Comparison of ENCODE assay signal across 1 cellular context in the genomic region with DNA sequence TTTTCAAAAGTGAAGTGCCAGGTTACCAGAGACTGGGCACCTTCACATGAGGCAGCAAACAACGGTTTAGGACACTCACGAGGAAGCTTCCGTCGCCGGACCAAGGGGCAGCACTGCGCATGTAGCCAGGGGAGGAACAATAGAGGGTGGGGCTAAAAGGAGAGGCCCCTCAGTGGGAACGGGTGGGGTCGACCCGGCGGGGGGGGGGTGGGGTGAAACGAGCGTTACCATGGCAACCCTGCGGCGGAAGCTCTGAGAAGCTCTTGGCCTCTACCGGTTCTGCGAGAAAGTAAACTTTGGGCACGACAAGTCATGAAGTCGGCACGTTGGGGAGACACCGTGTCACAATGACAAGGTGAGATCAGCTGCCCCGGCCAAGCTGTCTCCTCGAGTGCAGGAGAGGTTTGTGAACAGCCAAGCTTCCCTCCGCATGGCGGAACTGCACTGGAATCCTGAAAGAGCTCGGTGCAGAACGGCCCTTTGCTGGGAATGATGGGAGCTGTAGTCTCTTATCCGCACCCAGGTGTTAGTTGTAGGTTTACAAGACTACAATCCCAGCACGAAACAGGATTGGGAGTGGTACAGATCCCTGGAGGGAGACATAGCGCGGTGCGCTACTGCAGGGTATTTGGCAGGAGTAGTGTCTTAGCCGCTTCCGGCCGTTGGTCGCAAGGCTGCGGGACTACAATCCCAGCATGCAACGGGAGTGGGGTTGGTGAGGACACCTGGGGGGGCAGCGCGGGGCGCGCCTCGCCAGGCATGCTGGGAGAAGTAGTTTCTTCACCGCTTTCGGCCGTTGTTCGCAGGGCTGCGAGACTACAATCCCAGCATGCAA.
TF ChIP-seq lines count a peak whose summit lies in the region.

No MANE protein-coding gene starts in this region.

TF ChIP-seq in A549, 52 proteins besides CTCF, POLR2A, EP300 and RAD21 (continued from another document):
- TF ChIP-seq RCOR1 (IDR thresholded peaks at IDR 0.05; ENCODE audit: low read depth, low read length) (no peak), CBX8 (IDR thresholded peaks at IDR 0.05) (no peak), KDM1A (IDR thresholded peaks at IDR 0.05; ENCODE audit: low read depth) (no peak), CHD2 (IDR thresholded peaks at IDR 0.05; ENCODE audit: low read length, partially characterized antibody) (no peak), TP53 (CRISPR knock-in tag; IDR thresholded peaks at IDR 0.05) (no peak)
- TF ChIP-seq, protein P1, sequence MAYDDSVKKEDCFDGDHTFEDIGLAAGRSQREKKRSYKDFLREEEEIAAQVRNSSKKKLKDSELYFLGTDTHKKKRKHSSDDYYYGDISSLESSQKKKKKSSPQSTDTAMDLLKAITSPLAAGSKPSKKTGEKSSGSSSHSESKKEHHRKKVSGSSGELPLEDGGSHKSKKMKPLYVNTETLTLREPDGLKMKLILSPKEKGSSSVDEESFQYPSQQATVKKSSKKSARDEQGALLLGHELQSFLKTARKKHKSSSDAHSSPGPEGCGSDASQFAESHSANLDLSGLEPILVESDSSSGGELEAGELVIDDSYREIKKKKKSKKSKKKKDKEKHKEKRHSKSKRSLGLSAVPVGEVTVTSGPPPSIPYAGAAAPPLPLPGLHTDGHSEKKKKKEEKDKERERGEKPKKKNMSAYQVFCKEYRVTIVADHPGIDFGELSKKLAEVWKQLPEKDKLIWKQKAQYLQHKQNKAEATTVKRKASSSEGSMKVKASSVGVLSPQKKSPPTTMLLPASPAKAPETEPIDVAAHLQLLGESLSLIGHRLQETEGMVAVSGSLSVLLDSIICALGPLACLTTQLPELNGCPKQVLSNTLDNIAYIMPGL (CRISPR knock-in tag; IDR thresholded peaks at IDR 0.05; ENCODE audit: borderline replicate concordance) = no peak
